ENCODE assay signal across 16 cellular contexts in genomic region chr5:83494666-83495065, GRCh38.
"Had no signal": no experiment of that assay in that cellular context is flagged by ENCODE, and none has a peak within 500 bp of the region (broad histone marks: within the 10 kb centered on the region; RNA-seq: fewer than 3 reads in every experiment).

No MANE protein-coding gene starts in this region.

- H3K4me1 Mint-ChIP-seq: activated B cell treated with CpG ODN at 0.5 μM for 24 hours, nephron progenitor cell, T-cell had no signal

- H3K4me3 ChIP-seq: dorsolateral prefrontal cortex, esophagus muscularis mucosa, suprapubic skin, upper lobe of left lung had no signal

- FAIRE-seq: endometrium had no signal

- H3K27me3 ChIP-seq: brain microvascular endothelial cell, dorsolateral prefrontal cortex, esophagus muscularis mucosa, suprapubic skin, upper lobe of left lung had no signal

- H3K36me3 ChIP-seq: esophagus muscularis mucosa, suprapubic skin, upper lobe of left lung had no signal

- H3K4me3 Mint-ChIP-seq: activated B cell treated with CpG ODN at 0.5 μM for 24 hours, nephron progenitor cell, T-cell had no signal

- H3K27ac Mint-ChIP-seq: activated B cell treated with CpG ODN at 0.5 μM for 24 hours; activated naive CD4-positive, alpha-beta T cell treated with anti-CD3 and anti-CD28 coated beads, Interleukin-2, amount 50 U/mL, for 72 hours; nephron progenitor cell; T-cell had no signal

- H3K27me3 Mint-ChIP-seq: activated B cell treated with CpG ODN at 0.5 μM for 24 hours had no signal

- H3K9me3 ChIP-seq: esophagus muscularis mucosa, suprapubic skin, upper lobe of left lung had no signal

- ATAC-seq: activated naive CD4-positive, alpha-beta T cell treated with anti-CD3 and anti-CD28 coated beads, Interleukin-2, amount 50 U/mL, for 72 hours; stimulated activated naive CD8-positive, alpha-beta T cell treated with anti-CD3 and anti-CD28 coated beads, Interleukin-15, Interleukin-2, amounts not matched to agents 100 U/mL and 50 U/mL, for 24 hours; T-cell had no signal

- H3K36me3 Mint-ChIP-seq: activated naive CD4-positive, alpha-beta T cell treated with anti-CD3 and anti-CD28 coated beads, Interleukin-2, amount 50 U/mL, for 72 hours; T-cell had no signal

- DNase-seq: activated B cell treated with CpG ODN at 0.5 μM for 24 hours; activated CD4-positive, alpha-beta T cell treated with anti-CD3 and anti-CD28 coated beads, Interleukin-2, amount 50 U/mL, for 1 hour; brain microvascular endothelial cell; dorsolateral prefrontal cortex; mammary epithelial cell; nephron progenitor cell; stimulated activated CD4-positive, alpha-beta T cell treated with anti-CD3 and anti-CD28 coated beads, Interleukin-4, amount 100 ng/mL, for 1 hour; stimulated activated CD8-positive, alpha-beta memory T cell treated with anti-CD3 and anti-CD28 coated beads, Interleukin-4, amount 100 ng/mL, for 48 hours; stimulated activated naive CD8-positive, alpha-beta T cell treated with anti-CD3 and anti-CD28 coated beads, Interleukin-15, Interleukin-2, amounts not matched to agents 100 U/mL and 50 U/mL, for 24 hours; T-cell; T1000; upper lobe of left lung had no signal

- H3K4me1 ChIP-seq: esophagus muscularis mucosa, suprapubic skin, upper lobe of left lung had no signal

- H3K27ac ChIP-seq: brain microvascular endothelial cell, dorsolateral prefrontal cortex, esophagus muscularis mucosa, suprapubic skin, upper lobe of left lung had no signal

- H3K9me3 Mint-ChIP-seq: activated B cell treated with CpG ODN at 0.5 μM for 24 hours; activated naive CD4-positive, alpha-beta T cell treated with anti-CD3 and anti-CD28 coated beads, Interleukin-2, amount 50 U/mL, for 72 hours; T-cell had no signal
